In the genomic region with DNA sequence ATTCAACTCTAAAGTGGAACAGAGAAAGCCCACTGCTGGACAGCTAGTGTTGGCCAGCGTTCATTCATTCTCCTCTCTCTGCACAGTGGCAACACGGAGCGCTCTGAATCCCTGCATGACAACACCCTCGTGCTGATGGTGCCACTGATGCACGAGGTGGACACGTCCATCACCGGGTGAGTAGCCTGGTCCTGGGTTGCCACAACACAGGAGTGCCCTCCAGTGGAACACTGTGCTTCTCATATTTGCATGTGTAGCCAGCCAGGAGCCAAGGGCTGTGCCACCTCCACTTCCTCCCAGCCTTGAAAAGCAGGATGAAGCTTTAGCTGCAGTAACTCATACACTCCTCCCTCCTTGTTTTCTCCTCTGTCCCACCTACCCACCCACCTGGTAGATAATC, we compare ENCODE assay signal across 9 cellular contexts.
A peak's percentile ranks its signal among the peaks of the same experiment; 100 is the strongest.
DNase-seq lines count a peak whose midpoint lies in the region; ATAC-seq and TF ChIP-seq lines count a peak whose summit lies in the region.
"Had no signal": no experiment of that assay in that cellular context is flagged by ENCODE, and none has a peak within 500 bp of the region (broad histone marks: within the 10 kb centered on the region; RNA-seq: fewer than 3 reads in every experiment).

No MANE protein-coding gene starts in this region.

- H3K4me1 Mint-ChIP-seq in activated naive CD8-positive, alpha-beta T cell treated with anti-CD3 and anti-CD28 coated beads for 36 hours = no peaks in the 10 kb centered on the region

- H3K36me3 ChIP-seq in adipocyte (ENCODE audit: control insufficient read depth, insufficient read depth, low read length, severe bottlenecking) (no peaks in the 10 kb centered on the region), upper lobe of left lung (peaks cover 0 to 7% (median 0%) of the 10 kb centered on the region in 4 donors)

- H3K4me1 ChIP-seq in adipocyte (ENCODE audit: control insufficient read depth, insufficient read depth, low read length) (no peaks in the 10 kb centered on the region), upper lobe of left lung (no peaks in the 10 kb centered on the region)

- H3K27ac Mint-ChIP-seq in activated naive CD8-positive, alpha-beta T cell treated with anti-CD3 and anti-CD28 coated beads for 36 hours = no peak overlapping the region
- H3K27ac Mint-ChIP-seq: brain had no signal

- H3K27ac ChIP-seq in upper lobe of left lung = no peak overlapping the region

- H3K27me3 ChIP-seq in adipocyte (replicated peaks; ENCODE audit: control insufficient read depth, insufficient read depth, low read length) (peaks cover 47% of the 10 kb centered on the region), upper lobe of left lung (no peaks in the 10 kb centered on the region)

- no peaks in the 10 kb centered on the region for H3K36me3 Mint-ChIP-seq in activated naive CD8-positive, alpha-beta T cell treated with anti-CD3 and anti-CD28 coated beads for 36 hours
- H3K36me3 Mint-ChIP-seq: brain had no signal

- no peak overlapping the region for H3K4me3 Mint-ChIP-seq in activated naive CD8-positive, alpha-beta T cell treated with anti-CD3 and anti-CD28 coated beads for 36 hours
- H3K4me3 Mint-ChIP-seq: brain had no signal

- no peaks in the 10 kb centered on the region for H3K27me3 Mint-ChIP-seq in activated naive CD8-positive, alpha-beta T cell treated with anti-CD3 and anti-CD28 coated beads for 36 hours

- 43 to 59% methylated on average over 7 of the region's 7 CpGs for WGBS in upper lobe of left lung, 2 donors

- TF ChIP-seq POLR2A in upper lobe of left lung (IDR thresholded peaks at IDR 0.05) = no peak

- H3K9me3 ChIP-seq in adipocyte (ENCODE audit: control insufficient read depth, low read length) (no peaks in the 10 kb centered on the region), upper lobe of left lung (no peaks in the 10 kb centered on the region)

- peak in 4 of 6 experiments; percentile 26 to 70 (median 61) for TF ChIP-seq CTCF in upper lobe of left lung (IDR thresholded peaks at IDR 0.05)

- no peak overlapping the region for H3K4me3 ChIP-seq in adipocyte (ENCODE audit: low read length)
- no peak overlapping the region for H3K4me3 ChIP-seq in upper lobe of left lung

- DNase-seq in NCI-H748 (lab: John Stamatoyannopoulos, UW; ENCODE audit: unreplicated experiment) (peak; percentile 30), NCI-H748 treated with DMSO at 0.1 percent for 48 hours (lab: John Stamatoyannopoulos, UW) (no peak), adipocyte (ENCODE audit: low read depth) (peak; percentile 11), inferior parietal cortex (ENCODE audit: extremely low spot score) (peak; percentile 33), upper lobe of left lung (peak; percentile 2 to 82)
- no peak for DNase-seq in activated naive CD8-positive, alpha-beta T cell treated with anti-CD3 and anti-CD28 coated beads for 36 hours

- TF ChIP-seq EP300 in upper lobe of left lung (IDR thresholded peaks at IDR 0.05) = no peak

- no peaks in the 10 kb centered on the region for H3K9me3 Mint-ChIP-seq in activated naive CD8-positive, alpha-beta T cell treated with anti-CD3 and anti-CD28 coated beads for 36 hours

- ATAC-seq in upper lobe of left lung (ENCODE audit: low FRiP score in 2 of 2) (peak; percentile 56 to 75), GM21526 (IDR thresholded peaks at IDR 0.05; ENCODE audit: low FRiP score, unreplicated experiment) (no peak), GM21723 (IDR thresholded peaks at IDR 0.05; ENCODE audit: unreplicated experiment) (no peak)

- H3K9ac ChIP-seq in adipocyte (ENCODE audit: low read length) = no peak overlapping the region

Comparison
In these comparisons a context has a peak if more than half of its experiments do, and no peak if none do; other contexts are left out.
1. DNase-seq: peak in NCI-H748 (single experiment), adipocyte (single experiment), inferior parietal cortex (single experiment) and upper lobe of left lung (2 of 2); none in NCI-H748 treated with DMSO at 0.1 percent for 48 hours (single experiment) and activated naive CD8-positive, alpha-beta T cell treated with anti-CD3 and anti-CD28 coated beads for 36 hours (single experiment).
2. ATAC-seq: peak in upper lobe of left lung (2 of 2); none in GM21526 (single experiment) and GM21723 (single experiment).